Comparison of ENCODE assay signal across 8 cellular contexts in the genomic region with DNA sequence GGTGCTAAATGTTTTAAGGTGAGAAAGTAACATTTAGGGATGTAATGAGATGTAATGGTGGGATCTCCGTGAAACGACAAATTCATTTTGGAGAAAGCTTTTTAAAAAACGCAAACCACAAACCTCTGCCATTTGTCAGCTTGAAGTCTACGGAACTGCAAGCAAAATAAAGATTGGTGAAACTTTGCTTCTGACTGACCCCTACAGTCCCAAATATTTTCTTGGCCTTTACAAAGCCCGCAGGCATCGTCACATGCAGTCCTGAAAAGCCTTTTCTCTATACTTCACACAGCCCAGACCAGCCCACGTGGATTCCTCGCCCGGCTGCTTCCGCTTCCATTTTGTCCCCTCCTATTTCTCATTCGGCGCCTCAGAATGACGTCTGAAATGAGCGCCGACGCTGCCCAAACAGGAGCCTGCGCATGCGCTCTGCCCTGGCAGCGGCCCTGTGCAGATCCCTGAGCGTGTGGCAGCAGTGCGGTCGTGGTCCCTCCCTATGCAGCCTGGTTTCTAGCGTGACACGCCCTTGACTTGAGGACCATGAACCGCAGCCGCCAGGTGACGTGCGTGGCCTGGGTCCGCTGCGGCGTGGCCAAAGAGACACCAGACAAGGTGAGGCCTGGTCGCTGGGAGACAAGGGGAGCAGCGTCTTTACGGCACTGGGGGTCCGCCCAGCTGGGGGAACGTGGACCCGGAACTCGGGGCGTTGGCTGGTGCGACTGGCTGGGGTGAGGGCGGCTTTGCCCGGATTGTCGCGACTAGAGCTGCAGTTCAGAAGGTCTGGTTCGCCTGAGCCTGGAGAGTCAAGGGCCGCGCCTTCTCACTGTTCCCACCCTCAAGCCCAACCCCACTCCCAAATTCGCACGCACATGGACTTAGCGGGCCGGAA. TPM values are rescaled to one million over a fixed set of nuclear protein-coding genes. Genes with fewer than 3 reads are reported as not detected.
DNase-seq lines count a peak whose midpoint lies in the region; ATAC-seq lines count a peak whose summit lies in the region.

PWP1 (plus strand) TSS at position 440 of the 889 bp plus-strand sequence; CDS start at position 541, 101 bp downstream.

- no peaks in the 10 kb centered on the region for H3K9me3 Mint-ChIP-seq in activated CD4-positive, alpha-beta T cell treated with anti-CD3 and anti-CD28 coated beads, Interleukin-2, amount 10 ng/mL, durations not matched to agents 7 days and 5 days

- peaks cover under 1% of the 10 kb centered on the region for H3K27me3 Mint-ChIP-seq in activated CD4-positive, alpha-beta T cell treated with anti-CD3 and anti-CD28 coated beads, Interleukin-2, amount 10 ng/mL, durations not matched to agents 7 days and 5 days

- DNase-seq in C1 segment of cervical spinal cord (lab: John Stamatoyannopoulos, UW), result peak; percentile 65 to 95 (median 90)
- DNase-seq in NCI-H69 (lab: John Stamatoyannopoulos, UW), result peak; percentile 99
- peak; percentile 96 for DNase-seq in activated CD4-positive, alpha-beta T cell treated with anti-CD3 and anti-CD28 coated beads, Interleukin-2, amount 10 ng/mL, durations not matched to agents 7 days and 5 days
- peak; percentile 95 for DNase-seq in dedifferentiated amniotic fluid mesenchymal stem cell (ENCODE audit: extremely low spot score)
- peak; percentile 98 for DNase-seq in left kidney (ENCODE audit: low read depth, low spot score)
- DNase-seq in stimulated activated CD4-positive, alpha-beta T cell treated with anti-CD3 and anti-CD28 coated beads, Interleukin-1b, Interleukin-23, amount 100 ng/mL, for 48 hours, result peak; percentile 95

- POLR2A ChIA-PET in activated CD4-positive, alpha-beta T cell treated with anti-CD3 and anti-CD28 coated beads, Interleukin-2, amount 10 ng/mL, durations not matched to agents 7 days and 5 days (lab: Charles Lee), result interaction anchor here (0.5 kb wide), 1 partner anchor 76 kb away, joined by 3 read pairs; no protein-coding TSS in a partner anchor

- H3K4me1 Mint-ChIP-seq in activated CD4-positive, alpha-beta T cell treated with anti-CD3 and anti-CD28 coated beads, Interleukin-2, amount 10 ng/mL, durations not matched to agents 7 days and 5 days, result peaks cover 26% of the 10 kb centered on the region

- peak within 1 kb of the TSS; percentile 95 for H3K27ac Mint-ChIP-seq in activated CD4-positive, alpha-beta T cell treated with anti-CD3 and anti-CD28 coated beads, Interleukin-2, amount 10 ng/mL, durations not matched to agents 7 days and 5 days

- H3K4me3 Mint-ChIP-seq in activated CD4-positive, alpha-beta T cell treated with anti-CD3 and anti-CD28 coated beads, Interleukin-2, amount 10 ng/mL, durations not matched to agents 7 days and 5 days, result peak within 1 kb of the TSS; percentile 86

- H3K36me3 Mint-ChIP-seq in activated CD4-positive, alpha-beta T cell treated with anti-CD3 and anti-CD28 coated beads, Interleukin-2, amount 10 ng/mL, durations not matched to agents 7 days and 5 days (ENCODE audit: low read depth), result peaks cover 25% of the 10 kb centered on the region

- ATAC-seq in GM19351 (IDR thresholded peaks at IDR 0.05; ENCODE audit: unreplicated experiment) (peak; percentile 82), HG03520 (IDR thresholded peaks at IDR 0.05; ENCODE audit: unreplicated experiment) (peak; percentile 86)

- CTCF ChIA-PET in activated CD4-positive, alpha-beta T cell treated with anti-CD3 and anti-CD28 coated beads, Interleukin-2, amount 10 ng/mL, durations not matched to agents 7 days and 5 days (lab: Charles Lee), result interaction anchor here (0.6 to 2.0 kb wide), 5 partner anchors 10 to 77 kb away, joined by 3 to 7 read pairs (median 3); no protein-coding TSS in a partner anchor

RNA-seq across cellular contexts. Expression of gene PWP1, which starts in this region (rescaled TPM):
- 10 to 100 TPM; 39.3 to 42.5 TPM for total RNA-seq in activated CD4-positive, alpha-beta T cell treated with anti-CD3 and anti-CD28 coated beads, Interleukin-2, amount 10 ng/mL, durations not matched to agents 7 days and 5 days

Comparison
In these comparisons a context has a peak if more than half of its experiments do, and no peak if none do; other contexts are left out.
1. Peak in every context shown above with its lines: DNase-seq and ATAC-seq.